Comparison of ENCODE assay signal across 8 cellular contexts in the genomic region with DNA sequence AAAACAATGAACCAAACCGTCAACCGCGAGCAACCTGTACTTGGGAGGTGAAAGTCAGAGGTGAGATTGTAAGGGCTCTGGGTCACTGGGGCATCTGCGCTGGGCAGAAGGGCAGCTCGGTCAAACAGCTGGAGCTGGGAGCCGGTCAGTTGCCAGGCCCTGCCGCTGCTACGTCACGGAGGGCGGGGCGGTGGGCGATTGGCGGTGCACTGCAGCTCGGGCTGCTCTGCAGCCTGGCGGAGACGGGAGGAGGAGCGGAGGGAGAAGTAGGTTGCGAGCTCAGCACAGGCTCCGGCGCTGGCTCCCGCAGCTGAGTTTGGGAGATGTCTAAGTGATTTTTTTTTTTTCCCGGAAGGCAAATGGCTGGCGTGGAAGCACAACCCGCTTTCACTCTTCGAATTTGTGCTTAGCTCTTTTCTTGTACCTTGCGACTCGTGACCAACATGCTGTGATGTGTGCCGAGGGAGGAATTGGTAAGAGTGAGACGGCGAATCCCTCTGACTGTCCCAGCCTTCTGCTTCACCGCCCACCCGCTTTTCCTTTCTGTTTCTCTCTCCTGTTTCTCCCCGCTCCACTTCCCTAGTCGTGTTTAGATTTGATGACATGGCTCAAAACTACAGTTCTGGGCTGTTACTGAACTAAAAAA. TPM values are rescaled to one million over a fixed set of nuclear protein-coding genes. Genes with fewer than 3 reads are reported as not detected.
DNase-seq lines count a peak whose midpoint lies in the region; ATAC-seq, FAIRE-seq and TF ChIP-seq lines count a peak whose summit lies in the region.

TSS of gene ATP10D (plus strand) at position 229 of the 646 bp plus-strand sequence. CDS start 27,266 bp downstream, outside the sequence.

- H3K27me3 ChIP-seq in upper lobe of left lung: no peaks in the 10 kb centered on the region

- intact Hi-C loops in left cardiac atrium (cut with DNase I): no loop called here
- intact Hi-C loops in posterior vena cava (cut with DNase I): no loop called here

- peak; percentile 98 for ATAC-seq in HG02759 (IDR thresholded peaks at IDR 0.05; ENCODE audit: unreplicated experiment)
- peak; percentile 99 to 100 for ATAC-seq in left cardiac atrium
- peak; percentile 100 for ATAC-seq in upper lobe of left lung (ENCODE audit: low FRiP score in 2 of 2)

- 0 to 1% methylated on average over 17 to 33 of the region's 34 CpGs for WGBS in upper lobe of left lung, 2 donors

- no peaks in the 10 kb centered on the region for H3K9me3 ChIP-seq in upper lobe of left lung

- TF ChIP-seq CTCF in upper lobe of left lung (IDR thresholded peaks at IDR 0.05): peak in 4 of 6 experiments; percentile 26 to 49 (median 36)

- no peaks in the 10 kb centered on the region for H3K36me3 ChIP-seq in upper lobe of left lung

- H3K27ac ChIP-seq in upper lobe of left lung: peak within 1 kb of the TSS; percentile 84 to 93 (median 91)

- TF ChIP-seq POLR2A in GM12892 (IDR thresholded peaks at IDR 0.05; ENCODE audit: low read depth, low read length) (peak; percentile 90), upper lobe of left lung (IDR thresholded peaks at IDR 0.05) (peak in 3 of 4 donors; percentile 62 to 91 (median 86))

- peak in 1 of 4 donors; percentile 31 for TF ChIP-seq EP300 in upper lobe of left lung (IDR thresholded peaks at IDR 0.05)

- FAIRE-seq in GM12892 (lab: Jason Lieb, UNC): peak; percentile 99

- peaks cover 5 to 19% (median 14%) of the 10 kb centered on the region in 4 donors for H3K4me1 ChIP-seq in upper lobe of left lung

- peak within 1 kb of the TSS; percentile 50 to 70 (median 61) for H3K4me3 ChIP-seq in upper lobe of left lung

- DNase-seq in GM12892 (ENCODE audit: insufficient read length): peak; percentile 43
- peak; percentile 23 for DNase-seq in NCI-H128 (lab: John Stamatoyannopoulos, UW; ENCODE audit: unreplicated experiment)
- DNase-seq in T-helper 1 cell: peak; percentile 49 to 80 (median 59)
- peak; percentile 47 to 97 (median 89) for DNase-seq in amygdala (lab: John Stamatoyannopoulos, UW)
- peak; percentile 97 for DNase-seq in left cardiac atrium
- peak; percentile 98 for DNase-seq in posterior vena cava (ENCODE audit: low spot score)
- DNase-seq in upper lobe of left lung: peak; percentile 98 to 99

RNA-seq across cellular contexts. Expression of gene ATP10D, which starts in this region (rescaled TPM):
- 11.8 TPM for polyA plus RNA-seq in GM12892 (2012; ENCODE audit: missing spikeins)
- 10 to 100 TPM; 11.3 to 14.1 TPM for total RNA-seq in left cardiac atrium
- total RNA-seq in posterior vena cava: 10 to 100 TPM; 25.3 to 26.3 TPM
- 10 to 100 TPM; 13.7 to 27.6 (median 22.1) TPM for total RNA-seq in upper lobe of left lung

Comparison
In these comparisons a context has a peak if more than half of its experiments do, and no peak if none do; other contexts are left out.
1. Peak in every context shown above with its lines: DNase-seq, ATAC-seq, H3K4me3 ChIP-seq and H3K27ac ChIP-seq.
2. DNase-seq: peak in every context shown above with its lines; median percentile 98 in upper lobe of left lung; 98 in posterior vena cava; 97 in left cardiac atrium; 89 in amygdala; 59 in T-helper 1 cell; 43 in GM12892; 23 in NCI-H128.